Comparison of ENCODE assay signal across 7 cellular contexts in genomic region chr11:66593650-66594049, GRCh38. TPM values are rescaled to one million over a fixed set of nuclear protein-coding genes. Genes with fewer than 3 reads are reported as not detected.
DNase-seq lines count a peak whose midpoint lies in the region; ATAC-seq and TF ChIP-seq lines count a peak whose summit lies in the region.

No MANE protein-coding gene starts in this region.

- H3K9me3 Mint-ChIP-seq in activated CD4-positive, alpha-beta memory T cell treated with anti-CD3 and anti-CD28 coated beads, Interleukin-2, amount 10 ng/mL, durations not matched to agents 7 days and 5 days, result no peaks in the 10 kb centered on the region
- H3K9me3 Mint-ChIP-seq in stimulated activated memory B cell treated with anti-CD40 and anti-IgM and Interleukin-4, amounts not matched to agents 10 μg/mL and 1 μg/mL and 100 μg/mL, for 72 hours, result no peaks in the 10 kb centered on the region

- TF ChIP-seq CTCF in HEK293 (tag by site-specific recombination; IDR thresholded peaks at IDR 0.05), result no peak

- peak overlapping the region; percentile 11; the same call in 1 of the 2 replicates for H3K27ac ChIP-seq in HEK293 (ENCODE audit: extremely low read depth, low read depth, low read length)
- H3K27ac ChIP-seq in iPS-18a (ENCODE audit: low read length), result no peak overlapping the region

- H3K27ac Mint-ChIP-seq in activated CD4-positive, alpha-beta memory T cell treated with anti-CD3 and anti-CD28 coated beads, Interleukin-2, amount 10 ng/mL, durations not matched to agents 7 days and 5 days, result peak overlapping the region; percentile 92
- peak overlapping the region; percentile 97 for H3K27ac Mint-ChIP-seq in stimulated activated memory B cell treated with anti-CD40 and anti-IgM and Interleukin-4, amounts not matched to agents 10 μg/mL and 1 μg/mL and 100 μg/mL, for 72 hours

- no peaks in the 10 kb centered on the region for H3K27me3 Mint-ChIP-seq in activated CD4-positive, alpha-beta memory T cell treated with anti-CD3 and anti-CD28 coated beads, Interleukin-2, amount 10 ng/mL, durations not matched to agents 7 days and 5 days
- H3K27me3 Mint-ChIP-seq in stimulated activated memory B cell treated with anti-CD40 and anti-IgM and Interleukin-4, amounts not matched to agents 10 μg/mL and 1 μg/mL and 100 μg/mL, for 72 hours, result no peaks in the 10 kb centered on the region

- peaks cover 3% of the 10 kb centered on the region for H3K36me3 Mint-ChIP-seq in activated CD4-positive, alpha-beta memory T cell treated with anti-CD3 and anti-CD28 coated beads, Interleukin-2, amount 10 ng/mL, durations not matched to agents 7 days and 5 days (ENCODE audit: low read depth)
- no peaks in the 10 kb centered on the region for H3K36me3 Mint-ChIP-seq in stimulated activated memory B cell treated with anti-CD40 and anti-IgM and Interleukin-4, amounts not matched to agents 10 μg/mL and 1 μg/mL and 100 μg/mL, for 72 hours

- CTCF ChIA-PET in HEK293 (lab: Yijun Ruan, JAX), result interaction anchor here (0.6 to 2.2 kb wide), 6 partner anchors 16 to 85 kb away, joined by 4 to 16 read pairs (median 6); partner anchors contain the start of genes RBM4B and ZDHHC24
- CTCF ChIA-PET in activated CD4-positive, alpha-beta memory T cell treated with anti-CD3 and anti-CD28 coated beads, Interleukin-2, amount 10 ng/mL, durations not matched to agents 7 days and 5 days (lab: Charles Lee), result interaction anchor here (1.3 to 2.7 kb wide), 4 partner anchors 12 to 208 kb away, joined by 4 to 24 read pairs (median 14); partner anchors contain the start of genes RBM14 and RBM4B

- H3K9ac ChIP-seq in iPS-18a (ENCODE audit: low read length), result peak overlapping the region; percentile 63

- DNase-seq in activated CD4-positive, alpha-beta memory T cell treated with anti-CD3 and anti-CD28 coated beads, Interleukin-2, amount 10 ng/mL, durations not matched to agents 7 days and 5 days, result no peak
- DNase-seq in NCI-H2196 treated with DMSO at 0.1 percent for 48 hours (lab: John Stamatoyannopoulos, UW; ENCODE audit: unreplicated experiment) (no peak), OCI-M2 (lab: John Stamatoyannopoulos, UW; ENCODE audit: unreplicated experiment) (no peak), posterior vena cava (ENCODE audit: low spot score) (no peak)

- H3K4me3 Mint-ChIP-seq in activated CD4-positive, alpha-beta memory T cell treated with anti-CD3 and anti-CD28 coated beads, Interleukin-2, amount 10 ng/mL, durations not matched to agents 7 days and 5 days, result peak overlapping the region; percentile 100
- H3K4me3 Mint-ChIP-seq in stimulated activated memory B cell treated with anti-CD40 and anti-IgM and Interleukin-4, amounts not matched to agents 10 μg/mL and 1 μg/mL and 100 μg/mL, for 72 hours, result peak overlapping the region; percentile 100

- H3K27me3 ChIP-seq in iPS-18a (ENCODE audit: control insufficient read depth, insufficient read depth, low read length), result no peaks in the 10 kb centered on the region

- intact Hi-C loops in posterior vena cava (cut with DNase I), result loop anchor here in 1 of 2 donors (5.0 kb wide), 1 partner anchor 84 kb away; the partner anchor contains the start of gene RBM4B

- H3K4me1 Mint-ChIP-seq in activated CD4-positive, alpha-beta memory T cell treated with anti-CD3 and anti-CD28 coated beads, Interleukin-2, amount 10 ng/mL, durations not matched to agents 7 days and 5 days, result peaks cover 37% of the 10 kb centered on the region
- H3K4me1 Mint-ChIP-seq in stimulated activated memory B cell treated with anti-CD40 and anti-IgM and Interleukin-4, amounts not matched to agents 10 μg/mL and 1 μg/mL and 100 μg/mL, for 72 hours, result peaks cover 40% of the 10 kb centered on the region

- peak overlapping the region; percentile 67 for H3K4me3 ChIP-seq in HEK293 (ENCODE audit: low read depth, low read length)
- H3K4me3 ChIP-seq in iPS-18a (ENCODE audit: low read length), result peak overlapping the region; percentile 75

- H3K36me3 ChIP-seq in HEK293 (ENCODE audit: control insufficient read depth in 2 of 2, insufficient read depth in 1 of 2, low read length in 2 of 2) (peaks cover 0 to 14% of the 10 kb centered on the region in 2 experiments; a peak in 2 of 3 replicates), iPS-18a (ENCODE audit: control insufficient read depth, low read depth, low read length) (no peaks in the 10 kb centered on the region)

- H3K9me3 ChIP-seq in HEK293 (ENCODE audit: control insufficient read depth, insufficient read depth, low read depth, low read length), result no peaks in the 10 kb centered on the region
- H3K9me3 ChIP-seq in iPS-18a (ENCODE audit: control insufficient read depth, low read depth, low read length), result no peaks in the 10 kb centered on the region

- POLR2A ChIA-PET in HEK293 (lab: Yijun Ruan, JAX), result interaction anchor here (0.9 to 2.4 kb wide), 4 partner anchors 9 to 84 kb away, joined by 3 to 12 read pairs (median 4); partner anchors contain the start of genes ACTN3, RBM4B and ZDHHC24
- POLR2A ChIA-PET in activated CD4-positive, alpha-beta memory T cell treated with anti-CD3 and anti-CD28 coated beads, Interleukin-2, amount 10 ng/mL, durations not matched to agents 7 days and 5 days (lab: Charles Lee), result interaction anchor here (0.6 to 7.6 kb wide), 6 partner anchors 25 to 648 kb away, joined by 3 to 86 read pairs (median 10); partner anchors contain the start of genes ACTN3, DPP3, RBM14 and RBM4

- ATAC-seq in stimulated activated memory B cell treated with anti-CD40 and anti-IgM and Interleukin-4, amounts not matched to agents 10 μg/mL and 1 μg/mL and 100 μg/mL, for 72 hours, result no peak

- H3K4me1 ChIP-seq in HEK293 (ENCODE audit: control insufficient read depth, insufficient read depth, low read length) (no peaks in the 10 kb centered on the region), iPS-18a (ENCODE audit: control insufficient read depth, low read depth, low read length) (peaks cover 13% of the 10 kb centered on the region)

TF ChIP-seq in HEK293, 187 proteins besides CTCF, POLR2A, EP300 and RAD21:
- TF ChIP-seq ZNF157 (tag by site-specific recombination; IDR thresholded peaks at IDR 0.05) (no peak), ZNF561 (tag by site-specific recombination; IDR thresholded peaks at IDR 0.05; ENCODE audit: borderline replicate concordance) (no peak), ZNF19 (tag by site-specific recombination; IDR thresholded peaks at IDR 0.05; ENCODE audit: low read depth) (no peak), OSR2 (tag by site-specific recombination; IDR thresholded peaks at IDR 0.05) (no peak), ZSCAN23 (tag by site-specific recombination; IDR thresholded peaks at IDR 0.05) (no peak), ZNF585B (tag by site-specific recombination; IDR thresholded peaks at IDR 0.05) (no peak), ZBTB49 (tag by site-specific recombination; IDR thresholded peaks at IDR 0.05; ENCODE audit: low read depth) (no peak)

RNA-seq across cellular contexts. Expression of gene CCS, which starts 0.7 kb away (rescaled TPM):
- 10 to 100 TPM; 32.8 to 33.2 TPM for total RNA-seq in activated CD4-positive, alpha-beta memory T cell treated with anti-CD3 and anti-CD28 coated beads, Interleukin-2, amount 10 ng/mL, durations not matched to agents 7 days and 5 days
- 10 to 100 TPM; 18.8 to 31.8 TPM for total RNA-seq in posterior vena cava

RNA-seq across cellular contexts. Expression of gene CCDC87, which starts 0.8 kb away (rescaled TPM):
- total RNA-seq in activated CD4-positive, alpha-beta memory T cell treated with anti-CD3 and anti-CD28 coated beads, Interleukin-2, amount 10 ng/mL, durations not matched to agents 7 days and 5 days, result not detected
- under 1 TPM; 0.24 to 0.46 TPM for total RNA-seq in posterior vena cava

RNA-seq across cellular contexts. Expression of gene RBM14, which starts 22.8 kb away (rescaled TPM):
- total RNA-seq in activated CD4-positive, alpha-beta memory T cell treated with anti-CD3 and anti-CD28 coated beads, Interleukin-2, amount 10 ng/mL, durations not matched to agents 7 days and 5 days, result 100 to 1,000 TPM; 116 to 120 TPM
- total RNA-seq in posterior vena cava, result 10 to 100 TPM; 39.7 to 51.7 TPM

RNA-seq across cellular contexts. Expression of gene CTSF, which starts 25.2 kb away (rescaled TPM):
- total RNA-seq in activated CD4-positive, alpha-beta memory T cell treated with anti-CD3 and anti-CD28 coated beads, Interleukin-2, amount 10 ng/mL, durations not matched to agents 7 days and 5 days, result 1 to 10 TPM; 3.7 to 4.3 TPM
- total RNA-seq in posterior vena cava, result 10 to 100 TPM; 38.6 to 73.9 TPM

RNA-seq across cellular contexts. Expression of gene RBM4, which starts 44.9 kb away (rescaled TPM):
- total RNA-seq in activated CD4-positive, alpha-beta memory T cell treated with anti-CD3 and anti-CD28 coated beads, Interleukin-2, amount 10 ng/mL, durations not matched to agents 7 days and 5 days, result 100 to 1,000 TPM; 109 to 110 TPM
- total RNA-seq in posterior vena cava, result 10 to 100 TPM; 63.4 to 68.9 TPM
